Comparison of ENCODE assay signal across 8 cellular contexts in genomic region chr10:109978481-109978880, GRCh38.
DNase-seq lines count a peak whose midpoint lies in the region; ATAC-seq and TF ChIP-seq lines count a peak whose summit lies in the region.

No MANE protein-coding gene starts in this region.

- no peaks in the 10 kb centered on the region for H3F3A ChIP-seq in SU-DHL-6 (ENCODE audit: insufficient read depth)

- H3K9me2 ChIP-seq in SU-DHL-6 (replicated peaks; ENCODE audit: insufficient read depth, low read length), result no peaks in the 10 kb centered on the region

- peak overlapping the region; percentile 64 for H3K4me3 ChIP-seq in ACC112 (ENCODE audit: low read depth, low read length)
- no peak overlapping the region for H3K4me3 ChIP-seq in SU-DHL-6 (ENCODE audit: insufficient read depth, low read length, poor library complexity, severe bottlenecking)

- H3K4me1 ChIP-seq in ACC112 (ENCODE audit: control insufficient read depth, insufficient read depth, low read length, unreplicated experiment), result peaks cover 63% of the 10 kb centered on the region

- peak; percentile 60 for TF ChIP-seq CTCF in SU-DHL-6 (IDR thresholded peaks at IDR 0.05; ENCODE audit: insufficient read depth, low read length, poor library complexity, severe bottlenecking)

- H4K20me1 ChIP-seq in SU-DHL-6 (ENCODE audit: low read depth, low read length), result no peaks in the 10 kb centered on the region

- H3K27ac ChIP-seq in ACC112 (ENCODE audit: low read depth, low read length) (peak overlapping the region; percentile 75), SU-DHL-6 (ENCODE audit: low read depth, low read length) (no peak overlapping the region)

- H3K79me2 ChIP-seq in ACC112 (ENCODE audit: control insufficient read depth, insufficient read depth, low read length, unreplicated experiment), result no peaks in the 10 kb centered on the region
- H3K79me2 ChIP-seq in SU-DHL-6 (ENCODE audit: insufficient read depth, low read length), result no peaks in the 10 kb centered on the region

- H3K9ac ChIP-seq in SU-DHL-6 (ENCODE audit: low read length), result no peak overlapping the region

- H3K9me3 ChIP-seq in SU-DHL-6 (ENCODE audit: insufficient read depth, low read length), result no peaks in the 10 kb centered on the region

- ATAC-seq in GM21447 (IDR thresholded peaks at IDR 0.05; ENCODE audit: unreplicated experiment) (peak; percentile 63), HG02571 (IDR thresholded peaks at IDR 0.05; ENCODE audit: unreplicated experiment) (no peak), GM21360 (IDR thresholded peaks at IDR 0.05; ENCODE audit: unreplicated experiment) (no peak)

- H3K36me3 ChIP-seq in ACC112 (ENCODE audit: insufficient read depth, low read length) (no peaks in the 10 kb centered on the region), SU-DHL-6 (ENCODE audit: low read length) (no peaks in the 10 kb centered on the region)

- no peak overlapping the region for H3K4me2 ChIP-seq in SU-DHL-6 (ENCODE audit: low read depth, low read length, poor library complexity, severe bottlenecking)

- H2AFZ ChIP-seq in ACC112 (ENCODE audit: low read length, unreplicated experiment), result peak overlapping the region; percentile 89
- H2AFZ ChIP-seq in SU-DHL-6 (ENCODE audit: low read depth, low read length, severe bottlenecking), result no peak overlapping the region

- peak; percentile 76 for DNase-seq in amniotic epithelial cell (ENCODE audit: low read depth)
- peak; percentile 59 for DNase-seq in iPS-NIHi11 (ENCODE audit: low spot score)
- DNase-seq in stimulated activated CD4-positive, alpha-beta T cell treated with anti-CD3 and anti-CD28 coated beads, Interleukin-2, amount 100 ng/mL, for 4 hours (ENCODE audit: low read depth), result peak; percentile 41

- H3K27me3 ChIP-seq in ACC112 (ENCODE audit: insufficient read depth, low read length) (no peaks in the 10 kb centered on the region), SU-DHL-6 (ENCODE audit: low read length) (no peaks in the 10 kb centered on the region)
